In genomic region chr7:100673942-100674431, GRCh38 we compare ENCODE assay signal across 8 cellular contexts. TPM values are rescaled to one million over a fixed set of nuclear protein-coding genes. Genes with fewer than 3 reads are reported as not detected.
DNase-seq lines count a peak whose midpoint lies in the region; FAIRE-seq and TF ChIP-seq lines count a peak whose summit lies in the region.

No MANE protein-coding gene starts in this region.

- H3K4me3 Mint-ChIP-seq in endodermal cell: peak overlapping the region; percentile 84

- H3K27me3 ChIP-seq in HL-60 (ENCODE audit: insufficient read depth, poor library complexity, severe bottlenecking) (no peaks in the 10 kb centered on the region), endodermal cell (ENCODE audit: control insufficient read depth, insufficient read depth, low read length, poor library complexity, severe bottlenecking) (peaks cover 8% of the 10 kb centered on the region), muscle layer of colon (ENCODE audit: control insufficient read depth in 1 of 2, insufficient read depth in 2 of 2, low read length in 2 of 2) (no peaks in the 10 kb centered on the region), uterus (no peaks in the 10 kb centered on the region)

- FAIRE-seq in GM12891 (lab: Jason Lieb, UNC): no peak

- H3K27me3 Mint-ChIP-seq in endodermal cell (ENCODE audit: insufficient read depth): peaks cover 31% of the 10 kb centered on the region

- H3K4me1 Mint-ChIP-seq in endodermal cell: peaks cover 2% of the 10 kb centered on the region

- peak; percentile 20 for DNase-seq in GM12891 (ENCODE audit: insufficient read length, low spot score)
- peak; percentile 66 to 82 for DNase-seq in HL-60 (ENCODE audit: low read depth in 1 of 2, low spot score in 1 of 2)
- peak; percentile 38 to 45 for DNase-seq in activated CD4-positive, alpha-beta T cell treated with anti-CD3 and anti-CD28 coated beads for 4 hours
- no peak for DNase-seq in endodermal cell
- DNase-seq in uterus: peak; percentile 60 to 61
- DNase-seq in GF-D8 (lab: John Stamatoyannopoulos, UW): no peak
- DNase-seq in NCI-H226: no peak

- intact Hi-C loops in uterus (cut with DNase I; ENCODE audit: low total_unique reads): loop anchor here (10.0 kb wide), 1 partner anchor 89 kb away; the partner anchor contains the start of genes FBXO24 and LRCH4

- peak overlapping the region; percentile 59 for H3K9ac ChIP-seq in endodermal cell (ENCODE audit: extremely low read depth, low read length, poor library complexity, severe bottlenecking)
- H3K9ac ChIP-seq in muscle layer of colon (ENCODE audit: low read length): peak overlapping the region; percentile 61

- H3K36me3 Mint-ChIP-seq in endodermal cell (ENCODE audit: low read depth): peaks cover 18% of the 10 kb centered on the region

- H3K36me3 ChIP-seq in endodermal cell (ENCODE audit: control insufficient read depth, insufficient read depth, low read length): peaks cover 19% of the 10 kb centered on the region
- H3K36me3 ChIP-seq in muscle layer of colon (ENCODE audit: insufficient read depth, low read length): peaks cover 23% of the 10 kb centered on the region
- no peaks in the 10 kb centered on the region for H3K36me3 ChIP-seq in uterus

- 0% methylated on average over 12 to 32 of the region's 35 CpGs for WGBS in endodermal cell (ENCODE audit: insufficient coverage in 1 of 2, insufficient read length in 1 of 2), 2 experiments

- peak overlapping the region; percentile 99 for H3K27ac ChIP-seq in HL-60 (replicated peaks)
- H3K27ac ChIP-seq in endodermal cell (ENCODE audit: low read depth, low read length): peak overlapping the region; percentile 98
- peak overlapping the region; percentile 98 for H3K27ac ChIP-seq in muscle layer of colon (ENCODE audit: low read depth, low read length)
- peak overlapping the region; percentile 85 to 92 for H3K27ac ChIP-seq in uterus

- H3K9me3 ChIP-seq in endodermal cell (ENCODE audit: control insufficient read depth, low read length): no peaks in the 10 kb centered on the region
- no peaks in the 10 kb centered on the region for H3K9me3 ChIP-seq in muscle layer of colon (ENCODE audit: low read length)
- no peaks in the 10 kb centered on the region for H3K9me3 ChIP-seq in uterus

- TF ChIP-seq CTCF in HL-60 (IDR thresholded peaks at IDR 0.05; ENCODE audit: insufficient read depth, low read length): no peak
- TF ChIP-seq CTCF in endodermal cell (conservative IDR thresholded peaks at IDR 0.05): no peak
- TF ChIP-seq CTCF in uterus (IDR thresholded peaks at IDR 0.05): no peak

- TF ChIP-seq POLR2A in GM12891 (IDR thresholded peaks at IDR 0.05; ENCODE audit: low read depth, low read length): no peak
- TF ChIP-seq POLR2A in uterus (IDR thresholded peaks at IDR 0.05): peak in 1 of 2 donors; percentile 7

- H3K9me3 Mint-ChIP-seq in endodermal cell: no peaks in the 10 kb centered on the region

- peak overlapping the region; percentile 61 for H3K27ac Mint-ChIP-seq in endodermal cell

- H3K4me3 ChIP-seq in HL-60 (replicated peaks; ENCODE audit: insufficient read depth, low read length) (peak overlapping the region; percentile 89), endodermal cell (ENCODE audit: low read length) (peak overlapping the region; percentile 87), muscle layer of colon (ENCODE audit: low read depth in 1 of 2, low read length in 2 of 2) (peak overlapping the region; percentile 81 to 83), uterus (peak overlapping the region; percentile 76 to 94)

- H3K4me1 ChIP-seq in endodermal cell (ENCODE audit: control insufficient read depth, insufficient read depth, low read length) (no peaks in the 10 kb centered on the region), muscle layer of colon (ENCODE audit: insufficient read depth, low read length) (peaks cover 8% of the 10 kb centered on the region), uterus (no peaks in the 10 kb centered on the region)

TF ChIP-seq in GM12891, 5 proteins besides CTCF, POLR2A, EP300 and RAD21:
- TF ChIP-seq PAX5 (IDR thresholded peaks at IDR 0.05; ENCODE audit: insufficient read depth, low read length, severe bottlenecking) (no peak), POLR2AphosphoS5 (IDR thresholded peaks at IDR 0.05; ENCODE audit: low read depth, low read length) (no peak), SPI1 (IDR thresholded peaks at IDR 0.05; ENCODE audit: low read depth, low read length) (0 out of 2 replicates have a peak, but pooled peaks have one; percentile 16), POU2F2 (IDR thresholded peaks at IDR 0.05; ENCODE audit: low read depth, low read length) (no peak)

RNA-seq across cellular contexts. Expression of gene GNB2, which starts 0.4 kb away (rescaled TPM):
- polyA plus RNA-seq in GM12891 (2012; ENCODE audit: low read depth, missing spikeins): 97.5 TPM
- total RNA-seq in endodermal cell (100 to 1,000 TPM; 197 to 230 TPM), uterus (100 to 1,000 TPM in 2 of 4 donors, 10 to 100 TPM in 2; 72.0 to 245 (median 94.3) TPM)
- 186 TPM for polyA plus RNA-seq in endodermal cell (2013, experiment 1 of 2)
- polyA plus RNA-seq in endodermal cell (2013, experiment 2 of 2): 184 TPM

RNA-seq across cellular contexts. Expression of gene ACTL6B, which starts 17.7 kb away (rescaled TPM):
- polyA plus RNA-seq in GM12891 (2012; ENCODE audit: low read depth, missing spikeins): not detected
- total RNA-seq in endodermal cell: not detected
- 5.3 TPM for polyA plus RNA-seq in endodermal cell (2013, experiment 1 of 2)
- 4.4 TPM for polyA plus RNA-seq in endodermal cell (2013, experiment 2 of 2)
- not detected for total RNA-seq in uterus

RNA-seq across cellular contexts. Expression of gene GIGYF1, which starts 20.1 kb away (rescaled TPM):
- 19.0 TPM for polyA plus RNA-seq in GM12891 (2012; ENCODE audit: low read depth, missing spikeins)
- total RNA-seq in endodermal cell (100 to 1,000 TPM in 1 of 2 donors, 10 to 100 TPM in 1; 90.0 to 101 TPM), uterus (10 to 100 TPM in 3 of 4 donors, 1 to 10 TPM in 1; 9.7 to 90.9 (median 31.9) TPM)
- 58.7 TPM for polyA plus RNA-seq in endodermal cell (2013, experiment 1 of 2)
- 48.4 TPM for polyA plus RNA-seq in endodermal cell (2013, experiment 2 of 2)

RNA-seq across cellular contexts. Expression of gene POP7, which starts 31.9 kb away (rescaled TPM):
- polyA plus RNA-seq in GM12891 (2012; ENCODE audit: low read depth, missing spikeins): 54.4 TPM
- total RNA-seq in endodermal cell (10 to 100 TPM; 51.7 to 59.2 TPM), uterus (10 to 100 TPM; 16.4 to 53.8 (median 23.8) TPM)
- 49.0 TPM for polyA plus RNA-seq in endodermal cell (2013, experiment 1 of 2)
- polyA plus RNA-seq in endodermal cell (2013, experiment 2 of 2): 43.2 TPM

RNA-seq across cellular contexts. Expression of gene TFR2, which starts 32.6 kb away (rescaled TPM):
- 2.1 TPM for polyA plus RNA-seq in GM12891 (2012; ENCODE audit: low read depth, missing spikeins)
- 1 to 10 TPM; 1.4 to 2.1 TPM for total RNA-seq in endodermal cell
- polyA plus RNA-seq in endodermal cell (2013, experiment 1 of 2): 1.7 TPM
- 1.2 TPM for polyA plus RNA-seq in endodermal cell (2013, experiment 2 of 2)
- 1 to 10 TPM in 1 of 4 donors, under 1 TPM in 1, not detected in 2; 0.43 to 2.0 TPM for total RNA-seq in uterus

Comparison
In these comparisons a context has a peak if more than half of its experiments do, and no peak if none do; other contexts are left out.
1. DNase-seq: peak in GM12891 (single experiment), HL-60 (2 of 2), activated CD4-positive, alpha-beta T cell treated with anti-CD3 and anti-CD28 coated beads for 4 hours (2 of 2) and uterus (2 of 2); none in endodermal cell (single experiment), GF-D8 (single experiment) and NCI-H226 (single experiment).
2. Peak in every context shown above with its lines, with median percentiles within 50 percentile points of each other: H3K27ac ChIP-seq and H3K4me3 ChIP-seq.